In the genomic region with DNA sequence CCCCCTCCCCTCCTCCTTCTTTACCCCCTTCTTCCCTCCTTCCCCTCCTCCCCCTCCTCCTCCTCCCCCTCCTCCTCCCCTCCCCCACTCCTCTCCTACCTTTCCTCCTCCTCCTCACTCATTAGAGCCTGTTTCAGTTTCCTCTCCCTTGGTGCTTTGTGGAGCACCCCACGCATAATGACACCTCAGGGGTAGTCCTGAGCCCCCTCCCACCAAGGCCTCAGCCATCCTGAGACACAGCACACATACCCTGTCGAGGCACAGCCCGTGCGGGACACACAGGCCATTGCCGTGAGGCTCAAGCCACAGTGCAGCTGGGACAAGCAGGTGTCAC, we compare ENCODE assay signal across 29 cellular contexts. TPM values are rescaled to one million over a fixed set of nuclear protein-coding genes. Genes with fewer than 3 reads are reported as not detected.
"Had no signal": no experiment of that assay in that cellular context is flagged by ENCODE, and none has a peak within 500 bp of the region (broad histone marks: within the 10 kb centered on the region; RNA-seq: fewer than 3 reads in every experiment).

No MANE protein-coding gene starts in this region.

- ATAC-seq: activated T-cell treated with anti-CD3 and anti-CD28 coated beads, Interleukin-2, amount 50 U/mL, for 72 hours; body of pancreas; effector memory CD8-positive, alpha-beta T cell; gastrocnemius medialis; heart left ventricle had no signal

- H3K4me3 Mint-ChIP-seq: activated CD4-positive, alpha-beta memory T cell treated with anti-CD3 and anti-CD28 coated beads, Interleukin-2, amount 10 ng/mL, durations not matched to agents 7 days and 5 days; activated CD4-positive, alpha-beta T cell treated with anti-CD3 and anti-CD28 coated beads, Interleukin-2, amount 10 ng/mL, durations not matched to agents 7 days and 5 days; activated naive CD8-positive, alpha-beta T cell; activated T-cell treated with anti-CD3 and anti-CD28 coated beads, Interleukin-2, amount 50 U/mL, for 24 hours; activated T-cell treated with anti-CD3 and anti-CD28 coated beads, Interleukin-2, amount 50 U/mL, for 72 hours; effector memory CD8-positive, alpha-beta T cell had no signal

- H3K36me3 ChIP-seq: esophagus muscularis mucosa, gastrocnemius medialis, heart left ventricle had no signal

- H3K27ac Mint-ChIP-seq: activated CD4-positive, alpha-beta memory T cell treated with anti-CD3 and anti-CD28 coated beads, Interleukin-2, amount 10 ng/mL, durations not matched to agents 7 days and 5 days; activated CD4-positive, alpha-beta T cell treated with anti-CD3 and anti-CD28 coated beads, Interleukin-2, amount 10 ng/mL, durations not matched to agents 7 days and 5 days; activated naive CD8-positive, alpha-beta T cell; activated T-cell treated with anti-CD3 and anti-CD28 coated beads, Interleukin-2, amount 50 U/mL, for 24 hours; activated T-cell treated with anti-CD3 and anti-CD28 coated beads, Interleukin-2, amount 50 U/mL, for 72 hours; effector memory CD8-positive, alpha-beta T cell had no signal

- H3K27ac ChIP-seq: body of pancreas, esophagus muscularis mucosa, foreskin keratinocyte, gastrocnemius medialis, heart left ventricle had no signal

- H3K9me3 ChIP-seq: body of pancreas, esophagus muscularis mucosa, gastrocnemius medialis, heart left ventricle had no signal

- H3K4me3 ChIP-seq: body of pancreas, esophagus muscularis mucosa, gastrocnemius medialis, heart left ventricle had no signal

- H3K27me3 ChIP-seq: body of pancreas had no signal

- FAIRE-seq: colon had no signal

- H3K4me1 ChIP-seq: body of pancreas, esophagus muscularis mucosa, foreskin keratinocyte, gastrocnemius medialis, heart left ventricle had no signal

- H3K4me1 Mint-ChIP-seq: activated CD4-positive, alpha-beta memory T cell treated with anti-CD3 and anti-CD28 coated beads, Interleukin-2, amount 10 ng/mL, durations not matched to agents 7 days and 5 days; activated CD4-positive, alpha-beta T cell treated with anti-CD3 and anti-CD28 coated beads, Interleukin-2, amount 10 ng/mL, durations not matched to agents 7 days and 5 days had no signal

- H3K9me3 Mint-ChIP-seq: activated CD4-positive, alpha-beta memory T cell treated with anti-CD3 and anti-CD28 coated beads, Interleukin-2, amount 10 ng/mL, durations not matched to agents 7 days and 5 days; activated CD4-positive, alpha-beta T cell treated with anti-CD3 and anti-CD28 coated beads, Interleukin-2, amount 10 ng/mL, durations not matched to agents 7 days and 5 days; activated T-cell treated with anti-CD3 and anti-CD28 coated beads, Interleukin-2, amount 50 U/mL, for 24 hours; activated T-cell treated with anti-CD3 and anti-CD28 coated beads, Interleukin-2, amount 50 U/mL, for 72 hours; effector memory CD8-positive, alpha-beta T cell had no signal

- H3K36me3 Mint-ChIP-seq: activated naive CD8-positive, alpha-beta T cell had no signal

- DNase-seq: activated CD4-positive, alpha-beta memory T cell treated with anti-CD3 and anti-CD28 coated beads, Interleukin-2, amount 10 ng/mL, durations not matched to agents 7 days and 5 days; activated CD4-positive, alpha-beta T cell treated with anti-CD3 and anti-CD28 coated beads for 1 hour; activated CD4-positive, alpha-beta T cell treated with anti-CD3 and anti-CD28 coated beads for 4 hours; activated CD4-positive, alpha-beta T cell treated with anti-CD3 and anti-CD28 coated beads, Interleukin-2, amount 10 ng/mL, durations not matched to agents 7 days and 5 days; activated CD4-positive, alpha-beta T cell treated with anti-CD3 and anti-CD28 coated beads, Interleukin-2, amount 50 U/mL, for 4 hours; activated CD8-positive, alpha-beta memory T cell treated with anti-CD3 and anti-CD28 coated beads, Interleukin-2, amount 50 U/mL, for 48 hours; activated gamma-delta T cell; activated naive CD4-positive, alpha-beta T cell; activated naive CD4-positive, alpha-beta T cell treated with anti-CD3 and anti-CD28 coated beads, Interleukin-2, amount 50 U/mL, for 16 hours; activated T-cell treated with anti-CD3 and anti-CD28 coated beads for 4 hours; activated T-cell treated with anti-CD3 and anti-CD28 coated beads, Interleukin-2, amount 50 U/mL, for 24 hours; activated T-cell treated with anti-CD3 and anti-CD28 coated beads, Interleukin-2, amount 50 U/mL, for 72 hours; amniotic stem cell; aorta; body of pancreas; cortex of kidney; dermis blood vessel endothelial cell; effector CD4-positive, alpha-beta T cell; effector memory CD8-positive, alpha-beta T cell; erythroblast; foreskin keratinocyte; gastrocnemius medialis; glutamatergic neuron; heart left ventricle; T-helper 2 cell had no signal

RNA-seq across cellular contexts. Expression of gene HK3, which starts 35.4 kb away (rescaled TPM):
- total RNA-seq: chondrocyte, dermis blood vessel endothelial cell, foreskin keratinocyte had no signal
- polyA plus RNA-seq: foreskin keratinocyte had no signal

RNA-seq across cellular contexts. Expression of gene UNC5A, which starts 53.4 kb away (rescaled TPM):
- total RNA-seq: activated CD4-positive, alpha-beta memory T cell treated with anti-CD3 and anti-CD28 coated beads, Interleukin-2, amount 10 ng/mL, durations not matched to agents 7 days and 5 days; activated CD4-positive, alpha-beta T cell treated with anti-CD3 and anti-CD28 coated beads, Interleukin-2, amount 10 ng/mL, durations not matched to agents 7 days and 5 days; aorta; esophagus muscularis mucosa had no signal
- polyA plus RNA-seq: aorta, heart left ventricle had no signal
